In the genomic region with DNA sequence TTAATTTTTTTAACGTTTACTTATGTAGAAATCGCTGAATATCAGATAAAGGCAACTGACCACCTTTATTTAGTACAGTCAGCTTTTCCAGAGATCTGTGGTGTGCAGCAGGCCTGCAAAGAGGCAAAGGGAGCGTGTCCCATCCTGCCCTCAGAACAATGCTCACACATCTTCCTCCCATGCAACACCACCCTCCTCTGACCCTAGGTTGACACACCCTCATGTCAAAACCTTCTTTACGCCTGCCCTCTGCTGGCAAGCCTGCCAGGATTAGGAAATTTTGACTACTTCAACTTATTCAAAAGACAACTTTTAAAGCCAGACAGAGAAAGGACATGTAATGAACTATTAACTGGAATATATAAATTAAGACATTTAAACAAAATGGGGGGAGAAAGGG, we compare ENCODE assay signal across 8 cellular contexts.
A peak's percentile ranks its signal among the peaks of the same experiment; 100 is the strongest.
DNase-seq lines count a peak whose midpoint lies in the region; ATAC-seq, FAIRE-seq and TF ChIP-seq lines count a peak whose summit lies in the region.

No MANE protein-coding gene starts in this region.

- CTCF ChIA-PET in Calu3 (lab: Charles Lee), result no interaction called here

- H3K36me3 ChIP-seq in RWPE2 (ENCODE audit: low read depth) (no peaks in the 10 kb centered on the region), left ventricle myocardium inferior (no peaks in the 10 kb centered on the region), small intestine (ENCODE audit: control insufficient read depth in 2 of 2, insufficient read depth in 2 of 2, low read length in 2 of 2) (no peaks in the 10 kb centered on the region)

- H3K4me1 ChIP-seq in RWPE2 (ENCODE audit: insufficient read depth, poor library complexity, severe bottlenecking) (peaks cover 49% of the 10 kb centered on the region), left ventricle myocardium inferior (peaks cover 70% of the 10 kb centered on the region), small intestine (ENCODE audit: control insufficient read depth in 2 of 2, insufficient read depth in 1 of 2, low read depth in 1 of 2, low read length in 1 of 2) (peaks cover 4 to 15% of the 10 kb centered on the region in 2 donors)

- no peaks in the 10 kb centered on the region for H3K9me3 Mint-ChIP-seq in Calu3 (ENCODE audit: low read depth, unreplicated experiment)

- ATAC-seq in HG02943 (IDR thresholded peaks at IDR 0.05; ENCODE audit: low read depth, unreplicated experiment) (peak; percentile 54), RWPE2 (ENCODE audit: low read depth) (peak; percentile 88)

- no peak overlapping the region for H3K27ac Mint-ChIP-seq in Calu3 (ENCODE audit: unreplicated experiment)

- H3K4me3 ChIP-seq in RWPE2 (ENCODE audit: severe bottlenecking) (no peak overlapping the region), left ventricle myocardium inferior (no peak overlapping the region), small intestine (ENCODE audit: low read depth in 1 of 2, low read length in 2 of 2) (no peak overlapping the region)

- H3K27me3 ChIP-seq in RWPE2 (ENCODE audit: insufficient read depth, poor library complexity, severe bottlenecking) (no peaks in the 10 kb centered on the region), left ventricle myocardium inferior (ENCODE audit: low read depth) (no peaks in the 10 kb centered on the region), small intestine (ENCODE audit: control insufficient read depth in 2 of 2, insufficient read depth in 2 of 2, low read length in 2 of 2) (no peaks in the 10 kb centered on the region)

- no peaks in the 10 kb centered on the region for H3K27me3 Mint-ChIP-seq in Calu3 (ENCODE audit: unreplicated experiment)

- 56 to 64% (median 59%) methylated on average over 4 of the region's 4 CpGs for WGBS in small intestine, 3 donors

- FAIRE-seq in small intestine (lab: Jason Lieb, UNC), result no peak

- peaks cover 47% of the 10 kb centered on the region for H3K4me1 Mint-ChIP-seq in Calu3 (ENCODE audit: low read depth, unreplicated experiment)

- DNase-seq in Calu3, result peak; percentile 66
- peak; percentile 92 for DNase-seq in RWPE2 (ENCODE audit: low spot score)
- peak; percentile 71 for DNase-seq in activated naive CD4-positive, alpha-beta T cell treated with anti-CD3 and anti-CD28 coated beads, Interleukin-2, amount 50 U/mL, for 16 hours
- DNase-seq in left ventricle myocardium inferior, result peak; percentile 51
- DNase-seq in small intestine, result peak; percentile 52
- no peak for DNase-seq in KG1 (lab: John Stamatoyannopoulos, UW)
- DNase-seq in NCI-H128 (lab: John Stamatoyannopoulos, UW; ENCODE audit: unreplicated experiment), result no peak

- H3K4me3 Mint-ChIP-seq in Calu3 (ENCODE audit: low read depth, unreplicated experiment), result no peak overlapping the region

- TF ChIP-seq CTCF in Calu3 (IDR thresholded peaks at IDR 0.05; ENCODE audit: unreplicated experiment) (peak; percentile 16), RWPE2 (IDR thresholded peaks at IDR 0.05; ENCODE audit: poor library complexity, severe bottlenecking) (peak; percentile 86), left ventricle myocardium inferior (IDR thresholded peaks at IDR 0.05; ENCODE audit: borderline replicate concordance) (peak; percentile 67)

- H3K27ac ChIP-seq in RWPE2 (ENCODE audit: poor library complexity, severe bottlenecking), result peak overlapping the region; percentile 96
- H3K27ac ChIP-seq in left ventricle myocardium inferior (replicated peaks), result peak overlapping the region; percentile 37
- no peak overlapping the region for H3K27ac ChIP-seq in small intestine (ENCODE audit: low read depth in 1 of 2, low read length in 1 of 2)

- peaks cover 12% of the 10 kb centered on the region for H3K36me3 Mint-ChIP-seq in Calu3 (ENCODE audit: insufficient read depth, unreplicated experiment)

- BruUV-seq in Calu3 (replicated peaks; lab: Mats Ljungman, UMichigan), result no TSS peak

- H3K9me3 ChIP-seq in RWPE2 (ENCODE audit: severe bottlenecking) (no peaks in the 10 kb centered on the region), left ventricle myocardium inferior (replicated peaks) (no peaks in the 10 kb centered on the region), small intestine (ENCODE audit: control insufficient read depth, low read depth) (no peaks in the 10 kb centered on the region)

- intact Hi-C loops in Calu3 (cut with micrococcal nuclease; ENCODE audit: unreplicated experiment), result loop anchor here (10.0 kb wide), 1 partner anchor 355 kb away; no protein-coding TSS in a partner anchor
- intact Hi-C loops in left ventricle myocardium inferior (cut with micrococcal nuclease), result loop anchor here (5.0 to 10.0 kb wide), 2 partner anchors 55 to 62 kb away; no protein-coding TSS in a partner anchor

Comparison
In these comparisons a context has a peak if more than half of its experiments do, and no peak if none do; other contexts are left out.
1. DNase-seq: peak in Calu3 (single experiment), RWPE2 (single experiment), activated naive CD4-positive, alpha-beta T cell treated with anti-CD3 and anti-CD28 coated beads, Interleukin-2, amount 50 U/mL, for 16 hours (single experiment), left ventricle myocardium inferior (single experiment) and small intestine (single experiment); none in KG1 (single experiment) and NCI-H128 (single experiment).
2. CTCF ChIP-seq: peak in every context shown above with its lines; median percentile 86 in RWPE2; 67 in left ventricle myocardium inferior; 16 in Calu3.
3. H3K27ac ChIP-seq: peak in RWPE2 (single experiment) and left ventricle myocardium inferior (single experiment); none in small intestine (0 of 2).